Comparison of ENCODE assay signal across 24 cellular contexts in genomic region chr10:66823301-66823700, GRCh38.
"Had no signal": no experiment of that assay in that cellular context is flagged by ENCODE, and none has a peak within 500 bp of the region (broad histone marks: within the 10 kb centered on the region; RNA-seq: fewer than 3 reads in every experiment).

No MANE protein-coding gene starts in this region.

- H3K27ac ChIP-seq: prostate gland, right atrium auricular region, stomach, thoracic aorta, thyroid gland, tibial nerve, upper lobe of left lung, vagina had no signal

- H3K27ac Mint-ChIP-seq: naive thymus-derived CD4-positive, alpha-beta T cell; natural killer cell; stimulated activated effector memory CD8-positive, alpha-beta T cell treated with anti-CD3 and anti-CD28 coated beads, Interleukin-12 subunit alpha, Interleukin-12 subunit beta, amount 100 ng/mL, for 72 hours; stimulated activated naive B cell treated with anti-CD40 and anti-IgM and Interleukin-4, amounts not matched to agents 10 μg/mL and 1 μg/mL and 100 μg/mL, for 72 hours; stimulated activated naive CD8-positive, alpha-beta T cell treated with anti-CD3 and anti-CD28 coated beads, Interleukin-15, Interleukin-2, amounts not matched to agents 100 ng/mL and 50 ng/mL, for 24 hours had no signal

- H3K27me3 ChIP-seq: pancreas, right atrium auricular region, stomach, thyroid gland, tibial nerve, upper lobe of left lung, vagina had no signal

- H3K36me3 Mint-ChIP-seq: naive thymus-derived CD4-positive, alpha-beta T cell; natural killer cell; stimulated activated effector memory CD8-positive, alpha-beta T cell treated with anti-CD3 and anti-CD28 coated beads, Interleukin-12 subunit alpha, Interleukin-12 subunit beta, amount 100 ng/mL, for 72 hours; stimulated activated naive B cell treated with anti-CD40 and anti-IgM and Interleukin-4, amounts not matched to agents 10 μg/mL and 1 μg/mL and 100 μg/mL, for 72 hours had no signal

- H3K27me3 Mint-ChIP-seq: naive thymus-derived CD4-positive, alpha-beta T cell; stimulated activated naive B cell treated with anti-CD40 and anti-IgM and Interleukin-4, amounts not matched to agents 10 μg/mL and 1 μg/mL and 100 μg/mL, for 72 hours; stimulated activated naive CD8-positive, alpha-beta T cell treated with anti-CD3 and anti-CD28 coated beads, Interleukin-15, Interleukin-2, amounts not matched to agents 100 ng/mL and 50 ng/mL, for 24 hours had no signal

- H3K9me3 ChIP-seq: pancreas, prostate gland, right atrium auricular region, stomach, thoracic aorta, thyroid gland, tibial nerve, upper lobe of left lung, vagina had no signal

- H3K4me3 ChIP-seq: pancreas, prostate gland, right atrium auricular region, stomach, thoracic aorta, thyroid gland, tibial nerve, upper lobe of left lung, vagina had no signal

- H3K4me1 Mint-ChIP-seq: naive thymus-derived CD4-positive, alpha-beta T cell; natural killer cell; stimulated activated effector memory CD8-positive, alpha-beta T cell treated with anti-CD3 and anti-CD28 coated beads, Interleukin-12 subunit alpha, Interleukin-12 subunit beta, amount 100 ng/mL, for 72 hours; stimulated activated naive B cell treated with anti-CD40 and anti-IgM and Interleukin-4, amounts not matched to agents 10 μg/mL and 1 μg/mL and 100 μg/mL, for 72 hours had no signal

- H3K4me1 ChIP-seq: pancreas, prostate gland, right atrium auricular region, stomach, thyroid gland, tibial nerve, upper lobe of left lung, vagina had no signal

- H3K36me3 ChIP-seq: pancreas, prostate gland, right atrium auricular region, stomach, thoracic aorta, thyroid gland, tibial nerve, upper lobe of left lung, vagina had no signal

- ATAC-seq: naive thymus-derived CD4-positive, alpha-beta T cell; natural killer cell; sciatic nerve; stimulated activated effector memory CD8-positive, alpha-beta T cell treated with anti-CD3 and anti-CD28 coated beads, Interleukin-12 subunit alpha, Interleukin-12 subunit beta, amount 100 ng/mL, for 72 hours; stimulated activated naive B cell treated with anti-CD40 and anti-IgM and Interleukin-4, amounts not matched to agents 10 μg/mL and 1 μg/mL and 100 μg/mL, for 72 hours had no signal

- H3K9me3 Mint-ChIP-seq: nephron; stimulated activated naive B cell treated with anti-CD40 and anti-IgM and Interleukin-4, amounts not matched to agents 10 μg/mL and 1 μg/mL and 100 μg/mL, for 72 hours; stimulated activated naive CD8-positive, alpha-beta T cell treated with anti-CD3 and anti-CD28 coated beads, Interleukin-15, Interleukin-2, amounts not matched to agents 100 ng/mL and 50 ng/mL, for 24 hours had no signal

- DNase-seq: naive thymus-derived CD4-positive, alpha-beta T cell; natural killer cell; occipital lobe; pancreas; small intestine; stimulated activated CD4-positive, alpha-beta T cell treated with anti-CD3 and anti-CD28 coated beads, Interleukin-15, amount 100 ng/mL, for 24 hours; stimulated activated CD4-positive, alpha-beta T cell treated with anti-CD3 and anti-CD28 coated beads, Interleukin-2, amount 100 ng/mL, for 24 hours; stimulated activated CD4-positive, alpha-beta T cell treated with anti-CD3 and anti-CD28 coated beads, Interleukin-2, amount 100 ng/mL, for 48 hours; stimulated activated CD4-positive, alpha-beta T cell treated with anti-CD3 and anti-CD28 coated beads, Interleukin-4, amount 100 ng/mL, for 24 hours; stimulated activated naive B cell treated with anti-CD40 and anti-IgM and Interleukin-4, amounts not matched to agents 10 μg/mL and 1 μg/mL and 100 μg/mL, for 72 hours; stimulated activated naive CD4-positive, alpha-beta T cell treated with Interleukin-2 at 50 U/mL for 16 hours; stomach; thyroid gland; trophoblast cell; upper lobe of left lung had no signal

- H3K4me3 Mint-ChIP-seq: naive thymus-derived CD4-positive, alpha-beta T cell; natural killer cell; nephron; stimulated activated effector memory CD8-positive, alpha-beta T cell treated with anti-CD3 and anti-CD28 coated beads, Interleukin-12 subunit alpha, Interleukin-12 subunit beta, amount 100 ng/mL, for 72 hours; stimulated activated naive B cell treated with anti-CD40 and anti-IgM and Interleukin-4, amounts not matched to agents 10 μg/mL and 1 μg/mL and 100 μg/mL, for 72 hours; stimulated activated naive CD8-positive, alpha-beta T cell treated with anti-CD3 and anti-CD28 coated beads, Interleukin-15, Interleukin-2, amounts not matched to agents 100 ng/mL and 50 ng/mL, for 24 hours had no signal
